Comparison of ENCODE assay signal across 1 cellular context in the genomic region with DNA sequence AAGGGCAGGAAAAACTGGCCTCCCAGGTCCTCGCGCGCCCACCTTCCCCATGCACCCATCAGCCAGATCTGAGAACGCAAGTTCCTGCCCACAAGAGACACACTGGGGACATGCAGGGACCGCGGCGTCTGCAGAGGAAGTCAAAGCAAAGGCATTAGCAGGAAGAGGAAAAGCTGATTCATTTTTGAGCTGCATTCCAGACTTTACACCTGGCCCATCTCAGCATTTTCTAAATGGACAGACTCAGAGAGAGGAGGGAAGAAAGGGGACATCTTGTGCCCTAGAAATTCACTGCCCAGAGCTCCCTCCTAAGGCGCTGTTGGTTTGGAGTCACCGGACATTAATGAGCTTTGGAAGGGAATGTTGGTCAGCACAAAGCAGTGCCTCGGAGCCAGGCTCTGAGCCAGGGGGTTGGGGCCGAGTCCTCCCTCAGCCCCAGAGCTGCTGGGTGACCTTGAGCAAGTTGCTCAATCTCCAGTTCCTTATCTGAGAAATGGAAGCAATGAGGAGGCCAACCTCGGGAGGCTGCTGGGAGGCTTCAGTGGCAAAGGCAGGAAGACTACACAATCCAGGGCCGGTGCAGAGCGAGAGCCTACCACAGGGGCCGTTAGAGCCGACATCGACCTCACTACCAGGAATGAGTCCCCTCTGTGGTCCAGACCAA.
TF ChIP-seq lines count a peak whose summit lies in the region.

No MANE protein-coding gene starts in this region.

TF ChIP-seq in HepG2, 621 proteins besides CTCF, POLR2A, EP300 and RAD21 (continued from another document and continues in another):
- TF ChIP-seq ZNF670 (CRISPR knock-in tag; IDR thresholded peaks at IDR 0.05; ENCODE audit: borderline replicate concordance) (no peak), PPARG (CRISPR knock-in tag; conservative IDR thresholded peaks at IDR 0.05) (0 out of 2 replicates have a peak, but pooled peaks have one; percentile 18), HNF4A (CRISPR knock-in tag; IDR thresholded peaks at IDR 0.05) (peak; percentile 75), MIER3 (CRISPR knock-in tag; IDR thresholded peaks at IDR 0.05; ENCODE audit: borderline replicate concordance) (peak; percentile 80; the same call in 1 of the 2 replicates), FOSL2 (CRISPR knock-in tag; IDR thresholded peaks at IDR 0.05) (peak; percentile 51; the same call in 1 of the 2 replicates), ZNF629 (CRISPR knock-in tag; conservative IDR thresholded peaks at IDR 0.05) (peak; percentile 96), ZNF772 (CRISPR knock-in tag; IDR thresholded peaks at IDR 0.05) (no peak), SPEN (CRISPR knock-in tag; IDR thresholded peaks at IDR 0.05; ENCODE audit: low read depth) (peak; percentile 26; the same call in 1 of the 2 replicates), RARA (CRISPR knock-in tag; IDR thresholded peaks at IDR 0.05) (peak; percentile 55), TAF15 (IDR thresholded peaks at IDR 0.05; ENCODE audit: low read depth, low read length, poor library complexity, severe bottlenecking) (no peak), ZFP41 (CRISPR knock-in tag; IDR thresholded peaks at IDR 0.05; ENCODE audit: borderline replicate concordance) (no peak), ELF4 (CRISPR knock-in tag; IDR thresholded peaks at IDR 0.05; ENCODE audit: borderline replicate concordance) (no peak), ZNF12 (CRISPR knock-in tag; IDR thresholded peaks at IDR 0.05) (0 out of 2 replicates have a peak, but pooled peaks have one; percentile 47), KLF16 (CRISPR knock-in tag; IDR thresholded peaks at IDR 0.05) (peak in 1 of 2 experiments; percentile 71; a peak in 2 of 4 replicates), ELF1 (CRISPR knock-in tag; IDR thresholded peaks at IDR 0.05) (peak; percentile 35; the same call in 1 of the 2 replicates), ZNF317 (CRISPR knock-in tag; IDR thresholded peaks at IDR 0.05) (peak; percentile 62; the same call in 1 of the 2 replicates), YY1 (IDR thresholded peaks at IDR 0.05; ENCODE audit: insufficient read depth, insufficient replicate concordance, low read depth, low read length) (peak; percentile 46), THAP11 (CRISPR knock-in tag; IDR thresholded peaks at IDR 0.05) (peak; percentile 60), MED13 (CRISPR knock-in tag; IDR thresholded peaks at IDR 0.05) (no peak), CBFB (CRISPR knock-in tag; IDR thresholded peaks at IDR 0.05) (0 out of 2 replicates have a peak, but pooled peaks have one; percentile 31), TEAD3 (CRISPR knock-in tag; optimal IDR thresholded peaks at IDR 0.05; ENCODE audit: borderline replicate concordance) (peak; percentile 73), ZNF879 (CRISPR knock-in tag; IDR thresholded peaks at IDR 0.05) (no peak), ZNF329 (CRISPR knock-in tag; IDR thresholded peaks at IDR 0.05; ENCODE audit: low read depth) (no peak)
- TF ChIP-seq, protein P1, sequence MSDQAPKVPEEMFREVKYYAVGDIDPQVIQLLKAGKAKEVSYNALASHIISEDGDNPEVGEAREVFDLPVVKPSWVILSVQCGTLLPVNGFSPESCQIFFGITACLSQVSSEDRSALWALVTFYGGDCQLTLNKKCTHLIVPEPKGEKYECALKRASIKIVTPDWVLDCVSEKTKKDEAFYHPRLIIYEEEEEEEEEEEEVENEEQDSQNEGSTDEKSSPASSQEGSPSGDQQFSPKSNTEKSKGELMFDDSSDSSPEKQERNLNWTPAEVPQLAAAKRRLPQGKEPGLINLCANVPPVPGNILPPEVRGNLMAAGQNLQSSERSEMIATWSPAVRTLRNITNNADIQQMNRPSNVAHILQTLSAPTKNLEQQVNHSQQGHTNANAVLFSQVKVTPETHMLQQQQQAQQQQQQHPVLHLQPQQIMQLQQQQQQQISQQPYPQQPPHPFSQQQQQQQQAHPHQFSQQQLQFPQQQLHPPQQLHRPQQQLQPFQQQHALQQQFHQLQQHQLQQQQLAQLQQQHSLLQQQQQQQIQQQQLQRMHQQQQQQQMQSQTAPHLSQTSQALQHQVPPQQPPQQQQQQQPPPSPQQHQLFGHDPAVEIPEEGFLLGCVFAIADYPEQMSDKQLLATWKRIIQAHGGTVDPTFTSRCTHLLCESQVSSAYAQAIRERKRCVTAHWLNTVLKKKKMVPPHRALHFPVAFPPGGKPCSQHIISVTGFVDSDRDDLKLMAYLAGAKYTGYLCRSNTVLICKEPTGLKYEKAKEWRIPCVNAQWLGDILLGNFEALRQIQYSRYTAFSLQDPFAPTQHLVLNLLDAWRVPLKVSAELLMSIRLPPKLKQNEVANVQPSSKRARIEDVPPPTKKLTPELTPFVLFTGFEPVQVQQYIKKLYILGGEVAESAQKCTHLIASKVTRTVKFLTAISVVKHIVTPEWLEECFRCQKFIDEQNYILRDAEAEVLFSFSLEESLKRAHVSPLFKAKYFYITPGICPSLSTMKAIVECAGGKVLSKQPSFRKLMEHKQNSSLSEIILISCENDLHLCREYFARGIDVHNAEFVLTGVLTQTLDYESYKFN (CRISPR knock-in tag; conservative IDR thresholded peaks at IDR 0.05): peak; percentile 72
- TF ChIP-seq, protein P2, sequence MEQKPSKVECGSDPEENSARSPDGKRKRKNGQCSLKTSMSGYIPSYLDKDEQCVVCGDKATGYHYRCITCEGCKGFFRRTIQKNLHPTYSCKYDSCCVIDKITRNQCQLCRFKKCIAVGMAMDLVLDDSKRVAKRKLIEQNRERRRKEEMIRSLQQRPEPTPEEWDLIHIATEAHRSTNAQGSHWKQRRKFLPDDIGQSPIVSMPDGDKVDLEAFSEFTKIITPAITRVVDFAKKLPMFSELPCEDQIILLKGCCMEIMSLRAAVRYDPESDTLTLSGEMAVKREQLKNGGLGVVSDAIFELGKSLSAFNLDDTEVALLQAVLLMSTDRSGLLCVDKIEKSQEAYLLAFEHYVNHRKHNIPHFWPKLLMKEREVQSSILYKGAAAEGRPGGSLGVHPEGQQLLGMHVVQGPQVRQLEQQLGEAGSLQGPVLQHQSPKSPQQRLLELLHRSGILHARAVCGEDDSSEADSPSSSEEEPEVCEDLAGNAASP (CRISPR knock-in tag; IDR thresholded peaks at IDR 0.05; ENCODE audit: borderline replicate concordance): peak; percentile 50; the same call in 1 of the 2 replicates
- TF ChIP-seq, protein P3, sequence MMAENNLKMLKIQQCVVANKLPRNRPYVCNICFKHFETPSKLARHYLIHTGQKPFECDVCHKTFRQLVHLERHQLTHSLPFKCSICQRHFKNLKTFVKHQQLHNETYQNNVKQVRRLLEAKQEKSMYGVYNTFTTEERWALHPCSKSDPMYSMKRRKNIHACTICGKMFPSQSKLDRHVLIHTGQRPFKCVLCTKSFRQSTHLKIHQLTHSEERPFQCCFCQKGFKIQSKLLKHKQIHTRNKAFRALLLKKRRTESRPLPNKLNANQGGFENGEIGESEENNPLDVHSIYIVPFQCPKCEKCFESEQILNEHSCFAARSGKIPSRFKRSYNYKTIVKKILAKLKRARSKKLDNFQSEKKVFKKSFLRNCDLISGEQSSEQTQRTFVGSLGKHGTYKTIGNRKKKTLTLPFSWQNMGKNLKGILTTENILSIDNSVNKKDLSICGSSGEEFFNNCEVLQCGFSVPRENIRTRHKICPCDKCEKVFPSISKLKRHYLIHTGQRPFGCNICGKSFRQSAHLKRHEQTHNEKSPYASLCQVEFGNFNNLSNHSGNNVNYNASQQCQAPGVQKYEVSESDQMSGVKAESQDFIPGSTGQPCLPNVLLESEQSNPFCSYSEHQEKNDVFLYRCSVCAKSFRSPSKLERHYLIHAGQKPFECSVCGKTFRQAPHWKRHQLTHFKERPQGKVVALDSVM (CRISPR knock-in tag; IDR thresholded peaks at IDR 0.05): peak; percentile 100
- TF ChIP-seq, protein P4, sequence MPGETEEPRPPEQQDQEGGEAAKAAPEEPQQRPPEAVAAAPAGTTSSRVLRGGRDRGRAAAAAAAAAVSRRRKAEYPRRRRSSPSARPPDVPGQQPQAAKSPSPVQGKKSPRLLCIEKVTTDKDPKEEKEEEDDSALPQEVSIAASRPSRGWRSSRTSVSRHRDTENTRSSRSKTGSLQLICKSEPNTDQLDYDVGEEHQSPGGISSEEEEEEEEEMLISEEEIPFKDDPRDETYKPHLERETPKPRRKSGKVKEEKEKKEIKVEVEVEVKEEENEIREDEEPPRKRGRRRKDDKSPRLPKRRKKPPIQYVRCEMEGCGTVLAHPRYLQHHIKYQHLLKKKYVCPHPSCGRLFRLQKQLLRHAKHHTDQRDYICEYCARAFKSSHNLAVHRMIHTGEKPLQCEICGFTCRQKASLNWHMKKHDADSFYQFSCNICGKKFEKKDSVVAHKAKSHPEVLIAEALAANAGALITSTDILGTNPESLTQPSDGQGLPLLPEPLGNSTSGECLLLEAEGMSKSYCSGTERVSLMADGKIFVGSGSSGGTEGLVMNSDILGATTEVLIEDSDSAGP (CRISPR knock-in tag; IDR thresholded peaks at IDR 0.05; ENCODE audit: borderline replicate concordance): peak; percentile 63; the same call in 1 of the 2 replicates
- TF ChIP-seq, protein P5, sequence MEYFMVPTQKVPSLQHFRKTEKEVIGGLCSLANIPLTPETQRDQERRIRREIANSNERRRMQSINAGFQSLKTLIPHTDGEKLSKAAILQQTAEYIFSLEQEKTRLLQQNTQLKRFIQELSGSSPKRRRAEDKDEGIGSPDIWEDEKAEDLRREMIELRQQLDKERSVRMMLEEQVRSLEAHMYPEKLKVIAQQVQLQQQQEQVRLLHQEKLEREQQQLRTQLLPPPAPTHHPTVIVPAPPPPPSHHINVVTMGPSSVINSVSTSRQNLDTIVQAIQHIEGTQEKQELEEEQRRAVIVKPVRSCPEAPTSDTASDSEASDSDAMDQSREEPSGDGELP (IDR thresholded peaks at IDR 0.05; ENCODE audit: borderline replicate concordance, low read depth): peak; percentile 27; the same call in 1 of the 2 replicates
- TF ChIP-seq, protein P6, sequence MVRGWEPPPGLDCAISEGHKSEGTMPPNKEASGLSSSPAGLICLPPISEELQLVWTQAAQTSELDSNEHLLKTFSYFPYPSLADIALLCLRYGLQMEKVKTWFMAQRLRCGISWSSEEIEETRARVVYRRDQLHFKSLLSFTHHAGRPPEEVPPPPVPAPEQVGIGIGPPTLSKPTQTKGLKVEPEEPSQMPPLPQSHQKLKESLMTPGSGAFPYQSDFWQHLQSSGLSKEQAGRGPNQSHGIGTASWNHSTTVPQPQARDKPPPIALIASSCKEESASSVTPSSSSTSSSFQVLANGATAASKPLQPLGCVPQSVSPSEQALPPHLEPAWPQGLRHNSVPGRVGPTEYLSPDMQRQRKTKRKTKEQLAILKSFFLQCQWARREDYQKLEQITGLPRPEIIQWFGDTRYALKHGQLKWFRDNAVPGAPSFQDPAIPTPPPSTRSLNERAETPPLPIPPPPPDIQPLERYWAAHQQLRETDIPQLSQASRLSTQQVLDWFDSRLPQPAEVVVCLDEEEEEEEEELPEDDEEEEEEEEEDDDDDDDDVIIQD (CRISPR knock-in tag; IDR thresholded peaks at IDR 0.05; ENCODE audit: low read depth): no peak
- TF ChIP-seq, protein P7, sequence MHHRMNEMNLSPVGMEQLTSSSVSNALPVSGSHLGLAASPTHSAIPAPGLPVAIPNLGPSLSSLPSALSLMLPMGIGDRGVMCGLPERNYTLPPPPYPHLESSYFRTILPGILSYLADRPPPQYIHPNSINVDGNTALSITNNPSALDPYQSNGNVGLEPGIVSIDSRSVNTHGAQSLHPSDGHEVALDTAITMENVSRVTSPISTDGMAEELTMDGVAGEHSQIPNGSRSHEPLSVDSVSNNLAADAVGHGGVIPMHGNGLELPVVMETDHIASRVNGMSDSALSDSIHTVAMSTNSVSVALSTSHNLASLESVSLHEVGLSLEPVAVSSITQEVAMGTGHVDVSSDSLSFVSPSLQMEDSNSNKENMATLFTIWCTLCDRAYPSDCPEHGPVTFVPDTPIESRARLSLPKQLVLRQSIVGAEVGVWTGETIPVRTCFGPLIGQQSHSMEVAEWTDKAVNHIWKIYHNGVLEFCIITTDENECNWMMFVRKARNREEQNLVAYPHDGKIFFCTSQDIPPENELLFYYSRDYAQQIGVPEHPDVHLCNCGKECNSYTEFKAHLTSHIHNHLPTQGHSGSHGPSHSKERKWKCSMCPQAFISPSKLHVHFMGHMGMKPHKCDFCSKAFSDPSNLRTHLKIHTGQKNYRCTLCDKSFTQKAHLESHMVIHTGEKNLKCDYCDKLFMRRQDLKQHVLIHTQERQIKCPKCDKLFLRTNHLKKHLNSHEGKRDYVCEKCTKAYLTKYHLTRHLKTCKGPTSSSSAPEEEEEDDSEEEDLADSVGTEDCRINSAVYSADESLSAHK (CRISPR knock-in tag; IDR thresholded peaks at IDR 0.05; ENCODE audit: borderline replicate concordance): no peak
